Comparison of ENCODE assay signal across 1 cellular context in genomic region chr5:135159626-135160025, GRCh38.
TF ChIP-seq lines count a peak whose summit lies in the region.

No MANE protein-coding gene starts in this region.

TF ChIP-seq in HepG2, 621 proteins besides CTCF, POLR2A, EP300 and RAD21 (continued from another document):
- no peak for TF ChIP-seq HNF1A (IDR thresholded peaks at IDR 0.05; ENCODE audit: low read depth)
- no peak for TF ChIP-seq HNF1A (CRISPR knock-in tag; IDR thresholded peaks at IDR 0.05; ENCODE audit: borderline replicate concordance)
- no peak for TF ChIP-seq ZNF180 (CRISPR knock-in tag; IDR thresholded peaks at IDR 0.05; ENCODE audit: borderline replicate concordance, low read depth)
- TF ChIP-seq ZNF761 (CRISPR knock-in tag; conservative IDR thresholded peaks at IDR 0.05): no peak
- TF ChIP-seq THYN1 (CRISPR knock-in tag; IDR thresholded peaks at IDR 0.05; ENCODE audit: borderline replicate concordance, low read depth): no peak
- TF ChIP-seq CREBL2 (CRISPR knock-in tag; IDR thresholded peaks at IDR 0.05; ENCODE audit: borderline replicate concordance): no peak
- no peak for TF ChIP-seq ZMYM3 (CRISPR knock-in tag; IDR thresholded peaks at IDR 0.05)
TF ChIP-seq in HepG2: peak in this region for 0.
